ENCODE assay signal across 1 cellular context in genomic region chr6:7270320-7271204, GRCh38.
TF ChIP-seq lines count a peak whose summit lies in the region.

No MANE protein-coding gene starts in this region.

TF ChIP-seq in HepG2, 621 proteins besides CTCF, POLR2A, EP300 and RAD21 (continued from another document and continues in another):
- TF ChIP-seq PATZ1 (CRISPR knock-in tag; IDR thresholded peaks at IDR 0.05) (peak; percentile 49), ZNF777 (CRISPR knock-in tag; IDR thresholded peaks at IDR 0.05) (0 out of 2 replicates have a peak, but pooled peaks have one; percentile 33), ZNF776 (CRISPR knock-in tag; IDR thresholded peaks at IDR 0.05) (no peak), TAF15 (IDR thresholded peaks at IDR 0.05; ENCODE audit: low read depth, low read length, poor library complexity, severe bottlenecking) (no peak), KLF15 (CRISPR knock-in tag; IDR thresholded peaks at IDR 0.05; ENCODE audit: borderline replicate concordance) (no peak), MLX (CRISPR knock-in tag; IDR thresholded peaks at IDR 0.05) (no peak), WIZ (CRISPR knock-in tag; IDR thresholded peaks at IDR 0.05) (no peak), NR1H2 (CRISPR knock-in tag; IDR thresholded peaks at IDR 0.05; ENCODE audit: borderline replicate concordance, low read depth) (no peak), ZNF253 (CRISPR knock-in tag; IDR thresholded peaks at IDR 0.05; ENCODE audit: borderline replicate concordance) (no peak), NR2F6 (IDR thresholded peaks at IDR 0.05) (peak; percentile 85), NR2F6 (CRISPR knock-in tag; IDR thresholded peaks at IDR 0.05) (peak; percentile 92), CEBPG (CRISPR knock-in tag; IDR thresholded peaks at IDR 0.05) (peak; percentile 31; the same call in 1 of the 2 replicates), RBFOX2 (IDR thresholded peaks at IDR 0.05; ENCODE audit: low read depth, low read length) (0 out of 2 replicates have a peak, but pooled peaks have one; percentile 27), MAZ (IDR thresholded peaks at IDR 0.05; ENCODE audit: borderline replicate concordance, low read depth, low read length) (no peak), MAZ (CRISPR knock-in tag; IDR thresholded peaks at IDR 0.05; ENCODE audit: low read depth) (no peak), ZNF879 (CRISPR knock-in tag; IDR thresholded peaks at IDR 0.05) (no peak), ZNF639 (CRISPR knock-in tag; conservative IDR thresholded peaks at IDR 0.05) (no peak), AKAP8 (CRISPR knock-in tag; IDR thresholded peaks at IDR 0.05) (0 out of 2 replicates have a peak, but pooled peaks have one; percentile 40), ARHGAP35 (CRISPR knock-in tag; IDR thresholded peaks at IDR 0.05; ENCODE audit: borderline replicate concordance) (no peak), NFYB (CRISPR knock-in tag; IDR thresholded peaks at IDR 0.05) (no peak), ATF1 (CRISPR knock-in tag; IDR thresholded peaks at IDR 0.05) (no peak), PHB2 (IDR thresholded peaks at IDR 0.05; ENCODE audit: partially characterized antibody) (no peak), ZEB1 (IDR thresholded peaks at IDR 0.05; ENCODE audit: insufficient replicate concordance, low read depth) (peak; percentile 22), ZNF589 (CRISPR knock-in tag; conservative IDR thresholded peaks at IDR 0.05) (no peak), SUZ12 (IDR thresholded peaks at IDR 0.05; ENCODE audit: low read depth, low read length) (no peak), SNAPC4 (CRISPR knock-in tag; IDR thresholded peaks at IDR 0.05) (no peak), THYN1 (CRISPR knock-in tag; IDR thresholded peaks at IDR 0.05; ENCODE audit: borderline replicate concordance, low read depth) (no peak), KMT2B (CRISPR knock-in tag; IDR thresholded peaks at IDR 0.05) (peak; percentile 56; the same call in 1 of the 2 replicates), IRX3 (CRISPR knock-in tag; IDR thresholded peaks at IDR 0.05; ENCODE audit: borderline replicate concordance, low read depth) (no peak), KDM6A (CRISPR knock-in tag; IDR thresholded peaks at IDR 0.05; ENCODE audit: low read depth) (peak; percentile 85), ZNF850 (CRISPR knock-in tag; conservative IDR thresholded peaks at IDR 0.05) (no peak), CCAR2 (optimal IDR thresholded peaks at IDR 0.05; ENCODE audit: low read depth, low read length) (no peak), ZNF569 (CRISPR knock-in tag; IDR thresholded peaks at IDR 0.05; ENCODE audit: borderline replicate concordance) (no peak), FOXM1 (CRISPR knock-in tag; IDR thresholded peaks at IDR 0.05) (no peak), ZNF891 (CRISPR knock-in tag; IDR thresholded peaks at IDR 0.05) (peak; percentile 79), NCOA2 (CRISPR knock-in tag; IDR thresholded peaks at IDR 0.05) (no peak; the same call in 1 of the 2 replicates), RBAK (CRISPR knock-in tag; IDR thresholded peaks at IDR 0.05) (no peak), ISX (CRISPR knock-in tag; conservative IDR thresholded peaks at IDR 0.05) (no peak), ZSCAN12 (CRISPR knock-in tag; IDR thresholded peaks at IDR 0.05) (no peak), KLF12 (CRISPR knock-in tag; IDR thresholded peaks at IDR 0.05; ENCODE audit: borderline replicate concordance) (0 out of 2 replicates have a peak, but pooled peaks have one; percentile 47), ZNF543 (CRISPR knock-in tag; IDR thresholded peaks at IDR 0.05) (no peak; the same call in 1 of the 2 replicates), ASH2L (IDR thresholded peaks at IDR 0.05; ENCODE audit: insufficient read length, low read depth, low read length) (peak; percentile 85), ZNF264 (CRISPR knock-in tag; IDR thresholded peaks at IDR 0.05) (peak; percentile 80), HDAC2 (CRISPR knock-in tag; IDR thresholded peaks at IDR 0.05) (peak; percentile 80), ADNP (CRISPR knock-in tag; IDR thresholded peaks at IDR 0.05) (no peak), ZNF607 (CRISPR knock-in tag; IDR thresholded peaks at IDR 0.05; ENCODE audit: borderline replicate concordance) (peak; percentile 16; the same call in 1 of the 2 replicates), ZFP36L1 (CRISPR knock-in tag; IDR thresholded peaks at IDR 0.05) (peak; percentile 75; the same call in 1 of the 2 replicates), MXI1 (IDR thresholded peaks at IDR 0.05; ENCODE audit: borderline replicate concordance, low read depth, low read length) (peak; percentile 24; the same call in 1 of the 3 replicates), PHF21A (CRISPR knock-in tag; IDR thresholded peaks at IDR 0.05) (peak; percentile 73; the same call in 1 of the 2 replicates), ZNF451 (CRISPR knock-in tag; IDR thresholded peaks at IDR 0.05) (no peak; the same call in 1 of the 2 replicates), ZNF652 (CRISPR knock-in tag; IDR thresholded peaks at IDR 0.05; ENCODE audit: borderline replicate concordance, low read depth) (no peak)
- TF ChIP-seq, protein P1, sequence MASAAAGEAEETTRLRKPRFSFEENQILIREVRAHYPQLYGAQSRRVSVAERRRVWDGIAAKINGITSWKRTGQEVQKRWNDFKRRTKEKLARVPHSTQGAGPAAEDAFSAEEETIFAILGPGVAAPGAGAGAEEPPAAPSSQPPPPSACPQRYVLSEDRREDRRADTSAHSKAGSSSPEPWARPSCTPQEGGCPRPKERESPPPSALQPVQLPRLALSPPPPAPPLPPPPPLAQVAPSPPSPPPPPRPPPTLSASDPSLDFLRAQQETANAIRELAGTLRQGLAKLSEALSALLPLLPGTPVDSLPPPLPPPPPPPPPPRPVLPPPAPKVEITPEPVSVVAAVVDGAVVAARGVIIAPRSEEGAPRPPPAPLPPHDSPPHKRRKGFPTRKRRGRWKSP (CRISPR knock-in tag; IDR thresholded peaks at IDR 0.05): no peak; the same call in 1 of the 2 replicates
- TF ChIP-seq, protein P2, sequence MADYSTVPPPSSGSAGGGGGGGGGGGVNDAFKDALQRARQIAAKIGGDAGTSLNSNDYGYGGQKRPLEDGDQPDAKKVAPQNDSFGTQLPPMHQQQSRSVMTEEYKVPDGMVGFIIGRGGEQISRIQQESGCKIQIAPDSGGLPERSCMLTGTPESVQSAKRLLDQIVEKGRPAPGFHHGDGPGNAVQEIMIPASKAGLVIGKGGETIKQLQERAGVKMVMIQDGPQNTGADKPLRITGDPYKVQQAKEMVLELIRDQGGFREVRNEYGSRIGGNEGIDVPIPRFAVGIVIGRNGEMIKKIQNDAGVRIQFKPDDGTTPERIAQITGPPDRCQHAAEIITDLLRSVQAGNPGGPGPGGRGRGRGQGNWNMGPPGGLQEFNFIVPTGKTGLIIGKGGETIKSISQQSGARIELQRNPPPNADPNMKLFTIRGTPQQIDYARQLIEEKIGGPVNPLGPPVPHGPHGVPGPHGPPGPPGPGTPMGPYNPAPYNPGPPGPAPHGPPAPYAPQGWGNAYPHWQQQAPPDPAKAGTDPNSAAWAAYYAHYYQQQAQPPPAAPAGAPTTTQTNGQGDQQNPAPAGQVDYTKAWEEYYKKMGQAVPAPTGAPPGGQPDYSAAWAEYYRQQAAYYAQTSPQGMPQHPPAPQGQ (CRISPR knock-in tag; IDR thresholded peaks at IDR 0.05; ENCODE audit: borderline replicate concordance): no peak
- TF ChIP-seq, protein P3, sequence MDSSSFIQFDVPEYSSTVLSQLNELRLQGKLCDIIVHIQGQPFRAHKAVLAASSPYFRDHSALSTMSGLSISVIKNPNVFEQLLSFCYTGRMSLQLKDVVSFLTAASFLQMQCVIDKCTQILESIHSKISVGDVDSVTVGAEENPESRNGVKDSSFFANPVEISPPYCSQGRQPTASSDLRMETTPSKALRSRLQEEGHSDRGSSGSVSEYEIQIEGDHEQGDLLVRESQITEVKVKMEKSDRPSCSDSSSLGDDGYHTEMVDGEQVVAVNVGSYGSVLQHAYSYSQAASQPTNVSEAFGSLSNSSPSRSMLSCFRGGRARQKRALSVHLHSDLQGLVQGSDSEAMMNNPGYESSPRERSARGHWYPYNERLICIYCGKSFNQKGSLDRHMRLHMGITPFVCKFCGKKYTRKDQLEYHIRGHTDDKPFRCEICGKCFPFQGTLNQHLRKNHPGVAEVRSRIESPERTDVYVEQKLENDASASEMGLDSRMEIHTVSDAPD (CRISPR knock-in tag; IDR thresholded peaks at IDR 0.05): 0 out of 2 replicates have a peak, but pooled peaks have one; percentile 72
- TF ChIP-seq, protein P4, sequence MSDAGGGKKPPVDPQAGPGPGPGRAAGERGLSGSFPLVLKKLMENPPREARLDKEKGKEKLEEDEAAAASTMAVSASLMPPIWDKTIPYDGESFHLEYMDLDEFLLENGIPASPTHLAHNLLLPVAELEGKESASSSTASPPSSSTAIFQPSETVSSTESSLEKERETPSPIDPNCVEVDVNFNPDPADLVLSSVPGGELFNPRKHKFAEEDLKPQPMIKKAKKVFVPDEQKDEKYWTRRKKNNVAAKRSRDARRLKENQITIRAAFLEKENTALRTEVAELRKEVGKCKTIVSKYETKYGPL (CRISPR knock-in tag; IDR thresholded peaks at IDR 0.05): no peak
- TF ChIP-seq, protein P5, sequence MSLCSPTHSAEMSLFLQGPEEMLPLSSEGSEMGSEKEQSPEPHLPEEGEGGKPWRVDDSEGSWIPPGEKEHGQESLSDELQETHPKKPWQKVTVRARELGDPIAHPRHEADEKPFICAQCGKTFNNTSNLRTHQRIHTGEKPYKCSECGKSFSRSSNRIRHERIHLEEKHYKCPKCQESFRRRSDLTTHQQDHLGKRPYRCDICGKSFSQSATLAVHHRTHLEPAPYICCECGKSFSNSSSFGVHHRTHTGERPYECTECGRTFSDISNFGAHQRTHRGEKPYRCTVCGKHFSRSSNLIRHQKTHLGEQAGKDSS (CRISPR knock-in tag; IDR thresholded peaks at IDR 0.05; ENCODE audit: borderline replicate concordance, low read depth): no peak; the same call in 1 of the 2 replicates
